ENCODE assay signal across 12 cellular contexts in the genomic region with DNA sequence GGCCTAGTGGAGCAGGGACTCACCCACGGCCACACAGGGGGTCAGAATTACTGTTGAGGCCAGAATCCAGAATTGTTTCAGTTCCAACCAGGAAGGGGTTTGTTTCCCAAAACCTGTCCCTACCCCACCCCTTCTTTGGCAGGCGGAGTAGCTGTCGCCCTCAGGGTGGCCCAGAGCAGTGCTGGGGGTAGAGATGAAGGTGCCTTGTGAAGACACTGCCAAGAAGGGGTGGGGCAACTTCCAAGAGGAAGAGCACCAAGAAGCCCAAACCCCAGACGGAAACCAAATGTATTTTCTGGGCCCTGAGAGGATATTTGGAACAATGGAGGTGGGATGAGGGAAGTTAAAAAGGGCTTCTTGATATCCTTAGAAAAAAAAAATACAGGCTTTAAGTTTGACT. TPM values are rescaled to one million over a fixed set of nuclear protein-coding genes. Genes with fewer than 3 reads are reported as not detected.
A peak's percentile ranks its signal among the peaks of the same experiment; 100 is the strongest.
DNase-seq lines count a peak whose midpoint lies in the region; ATAC-seq and TF ChIP-seq lines count a peak whose summit lies in the region.
"Had no signal": no experiment of that assay in that cellular context is flagged by ENCODE, and none has a peak within 500 bp of the region (broad histone marks: within the 10 kb centered on the region; RNA-seq: fewer than 3 reads in every experiment).

No MANE protein-coding gene starts in this region.

- no peak for TF ChIP-seq CTCF in breast epithelium (IDR thresholded peaks at IDR 0.05)
- no peak for TF ChIP-seq CTCF in right lobe of liver (IDR thresholded peaks at IDR 0.05)
- TF ChIP-seq CTCF in GM20000 (IDR thresholded peaks at IDR 0.05; ENCODE audit: extremely low read depth, missing control alignments): no peak

- H3K4me3 ChIP-seq in BLaER1 (no peak overlapping the region), breast epithelium (no peak overlapping the region), right lobe of liver (no peak overlapping the region), skeletal muscle tissue (ENCODE audit: low read length in 3 of 3) (no peak overlapping the region)

- peak in 1 of 4 donors; percentile 8 for ATAC-seq in right lobe of liver
- no peak for ATAC-seq in GM18858 (IDR thresholded peaks at IDR 0.05; ENCODE audit: unreplicated experiment)
- ATAC-seq: activated T-cell treated with anti-CD3 and anti-CD28 coated beads, Interleukin-2, amount 50 U/mL, for 72 hours had no signal

- WGBS in right lobe of liver (ENCODE audit: insufficient coverage, low coverage, low lambda C conversion rate, missing lambda C conversion rate): 57% methylated on average over 1 of the region's 4 CpGs

- H3K4me2 ChIP-seq in BLaER1: peak overlapping the region; percentile 58

- H3K9me3 ChIP-seq in BLaER1 (no peaks in the 10 kb centered on the region), breast epithelium (no peaks in the 10 kb centered on the region), right lobe of liver (no peaks in the 10 kb centered on the region), skeletal muscle tissue (ENCODE audit: control insufficient read depth in 3 of 3, low read length in 3 of 3) (no peaks in the 10 kb centered on the region)

- H3K27me3 ChIP-seq in BLaER1: no peaks in the 10 kb centered on the region
- H3K27me3 ChIP-seq in breast epithelium: no peaks in the 10 kb centered on the region
- no peaks in the 10 kb centered on the region for H3K27me3 ChIP-seq in right lobe of liver
- H3K27me3 ChIP-seq in skeletal muscle tissue (ENCODE audit: control insufficient read depth in 3 of 3, insufficient read depth in 3 of 3, low read length in 3 of 3): no peaks in the 10 kb centered on the region

- TF ChIP-seq POLR2A in breast epithelium (IDR thresholded peaks at IDR 0.05): no peak
- no peak for TF ChIP-seq POLR2A in right lobe of liver (IDR thresholded peaks at IDR 0.05)

- DNase-seq in breast epithelium (ENCODE audit: low spot score in 2 of 2) (no peak), right lobe of liver (no peak), occipital lobe (lab: John Stamatoyannopoulos, UW) (no peak), GM20000 (ENCODE audit: low spot score) (no peak)
- DNase-seq in activated CD8-positive, alpha-beta memory T cell treated with anti-CD3 and anti-CD28 coated beads, Interleukin-2, amount 50 U/mL, for 4 hours: no peak
- DNase-seq: activated CD4-positive, alpha-beta T cell treated with anti-CD3 and anti-CD28 coated beads for 4 hours; activated T-cell treated with anti-CD3 and anti-CD28 coated beads, Interleukin-2, amount 50 U/mL, for 72 hours; AML-193; DND-41 had no signal

- H3K4me1 ChIP-seq in BLaER1 (peaks cover 56% of the 10 kb centered on the region), breast epithelium (peaks cover 47% of the 10 kb centered on the region in 2 donors), right lobe of liver (peaks cover 2 to 75% (median 35%) of the 10 kb centered on the region in 4 donors), skeletal muscle tissue (ENCODE audit: control insufficient read depth in 3 of 3, insufficient read depth in 3 of 3, low read length in 3 of 3) (peaks cover 64 to 66% (median 65%) of the 10 kb centered on the region in 3 donors)

- H3K27ac ChIP-seq in BLaER1: 0 out of 2 replicates have a peak overlapping the region, but pooled peaks have one; percentile 30
- peak overlapping the region; percentile 96 to 99 for H3K27ac ChIP-seq in breast epithelium
- H3K27ac ChIP-seq in right lobe of liver: peak overlapping the region in 2 of 3 donors; percentile 37 to 47
- peak overlapping the region; percentile 68 for H3K27ac ChIP-seq in skeletal muscle tissue (ENCODE audit: low read depth, low read length)

- H4K20me1 ChIP-seq in BLaER1: peaks cover 94% of the 10 kb centered on the region

- intact Hi-C loops in breast epithelium (cut with DNase I; ENCODE audit: low total_unique reads) (no loop called here), right lobe of liver (cut with DNase I) (no loop called here)

- H3K9ac ChIP-seq in BLaER1: no peak overlapping the region
- no peak overlapping the region for H3K9ac ChIP-seq in skeletal muscle tissue (ENCODE audit: low read depth in 1 of 3, low read length in 3 of 3)

- H3K36me3 ChIP-seq in BLaER1 (peaks cover 51% of the 10 kb centered on the region), breast epithelium (no peaks in the 10 kb centered on the region), right lobe of liver (peaks cover 0 to 17% (median 6%) of the 10 kb centered on the region in 4 donors), skeletal muscle tissue (ENCODE audit: control insufficient read depth in 3 of 3, insufficient read depth in 3 of 3, low read length in 3 of 3) (peaks cover 0 to 5% (median 5%) of the 10 kb centered on the region in 3 donors)

RNA-seq across cellular contexts. Expression of gene NDST1, which starts 11.4 kb away (rescaled TPM):
- total RNA-seq in breast epithelium (10 to 100 TPM; 46.7 to 92.3 (median 74.1) TPM), right lobe of liver (10 to 100 TPM; 38.1 to 97.5 (median 76.0) TPM), skeletal muscle tissue (19.3 TPM), occipital lobe (23.1 TPM)

RNA-seq across cellular contexts. Expression of gene RPS14, which starts 47.0 kb away (rescaled TPM):
- total RNA-seq in breast epithelium (1,000 to 10,000 TPM; 3,271 to 4,472 (median 4,011) TPM), right lobe of liver (100 to 1,000 TPM; 573 to 800 (median 663) TPM), skeletal muscle tissue (6,829 TPM), occipital lobe (2,126 TPM)

Comparison
In these comparisons a context has a peak if more than half of its experiments do, and no peak if none do; other contexts are left out.
1. H3K27ac ChIP-seq: peak in every context shown above with its lines; median percentile 98 in breast epithelium; 68 in skeletal muscle tissue; 42 in right lobe of liver; 30 in BLaER1.